ENCODE assay signal across 19 cellular contexts in genomic region chr3:121064121-121064520, GRCh38.
"Had no signal": no experiment of that assay in that cellular context is flagged by ENCODE, and none has a peak within 500 bp of the region (broad histone marks: within the 10 kb centered on the region; RNA-seq: fewer than 3 reads in every experiment).

No MANE protein-coding gene starts in this region.

- H3K4me3 ChIP-seq: coronary artery, gastrocnemius medialis, lung, pancreas, sigmoid colon, thoracic aorta, upper lobe of right lung had no signal

- H3K4me1 Mint-ChIP-seq: activated CD4-positive, alpha-beta T cell treated with anti-CD3 and anti-CD28 coated beads, Interleukin-2, amount 10 ng/mL, durations not matched to agents 24 days and 14 days; brain; mesothelial cell of epicardium; stimulated activated memory B cell treated with anti-CD40 and anti-IgM and Interleukin-4, amounts not matched to agents 10 μg/mL and 1 μg/mL and 100 μg/mL, for 72 hours had no signal

- FAIRE-seq: kidney, pancreas had no signal

- H3K36me3 ChIP-seq: gastrocnemius medialis, neutrophil, pancreas, sigmoid colon, thoracic aorta, upper lobe of right lung had no signal

- H3K27ac Mint-ChIP-seq: activated CD4-positive, alpha-beta T cell treated with anti-CD3 and anti-CD28 coated beads, Interleukin-2, amount 10 ng/mL, durations not matched to agents 24 days and 14 days; activated CD8-positive, alpha-beta T cell treated with anti-CD3 and anti-CD28 coated beads for 36 hours; activated naive CD4-positive, alpha-beta T cell treated with anti-CD3 and anti-CD28 coated beads for 36 hours; activated T-cell treated with anti-CD3 and anti-CD28 coated beads, Interleukin-2, amount 50 U/mL, for 24 hours; brain; mesothelial cell of epicardium; natural killer cell treated with Interleukin-12 subunit alpha and Interleukin-12 subunit beta and Interleukin-15 and Interleukin-18, amount 100 ng/mL, for 72 hours; stimulated activated memory B cell treated with anti-CD40 and anti-IgM and Interleukin-4, amounts not matched to agents 10 μg/mL and 1 μg/mL and 100 μg/mL, for 72 hours had no signal

- H3K9me3 Mint-ChIP-seq: activated CD4-positive, alpha-beta T cell treated with anti-CD3 and anti-CD28 coated beads, Interleukin-2, amount 10 ng/mL, durations not matched to agents 24 days and 14 days; activated T-cell treated with anti-CD3 and anti-CD28 coated beads, Interleukin-2, amount 50 U/mL, for 24 hours; mesothelial cell of epicardium; stimulated activated memory B cell treated with anti-CD40 and anti-IgM and Interleukin-4, amounts not matched to agents 10 μg/mL and 1 μg/mL and 100 μg/mL, for 72 hours had no signal

- H3K4me3 Mint-ChIP-seq: activated CD4-positive, alpha-beta T cell treated with anti-CD3 and anti-CD28 coated beads, Interleukin-2, amount 10 ng/mL, durations not matched to agents 24 days and 14 days; activated CD8-positive, alpha-beta T cell treated with anti-CD3 and anti-CD28 coated beads for 36 hours; activated naive CD4-positive, alpha-beta T cell treated with anti-CD3 and anti-CD28 coated beads for 36 hours; activated T-cell treated with anti-CD3 and anti-CD28 coated beads, Interleukin-2, amount 50 U/mL, for 24 hours; brain; mesothelial cell of epicardium; natural killer cell treated with Interleukin-12 subunit alpha and Interleukin-12 subunit beta and Interleukin-15 and Interleukin-18, amount 100 ng/mL, for 72 hours; stimulated activated memory B cell treated with anti-CD40 and anti-IgM and Interleukin-4, amounts not matched to agents 10 μg/mL and 1 μg/mL and 100 μg/mL, for 72 hours had no signal

- H3K27me3 ChIP-seq: gastrocnemius medialis, neutrophil, pancreas, sigmoid colon, upper lobe of right lung had no signal

- H3K27ac ChIP-seq: coronary artery, gastrocnemius medialis, neutrophil, pancreas, sigmoid colon, thoracic aorta, upper lobe of right lung had no signal

- DNase-seq: activated CD4-positive, alpha-beta T cell treated with anti-CD3 and anti-CD28 coated beads, Interleukin-2, amount 10 ng/mL, durations not matched to agents 24 days and 14 days; activated CD8-positive, alpha-beta T cell treated with anti-CD3 and anti-CD28 coated beads for 36 hours; activated naive CD4-positive, alpha-beta T cell treated with anti-CD3 and anti-CD28 coated beads for 36 hours; activated T-cell treated with anti-CD3 and anti-CD28 coated beads, Interleukin-2, amount 50 U/mL, for 24 hours; gastrocnemius medialis; kidney; pancreas; sigmoid colon; stimulated activated CD4-positive, alpha-beta T cell treated with anti-CD3 and anti-CD28 coated beads, Interleukin-4, amount 100 ng/mL, for 4 hours; upper lobe of right lung had no signal

- H3K9me3 ChIP-seq: gastrocnemius medialis, neutrophil, pancreas, sigmoid colon, thoracic aorta, upper lobe of right lung had no signal

- H3K36me3 Mint-ChIP-seq: mesothelial cell of epicardium; natural killer cell treated with Interleukin-12 subunit alpha and Interleukin-12 subunit beta and Interleukin-15 and Interleukin-18, amount 100 ng/mL, for 72 hours; stimulated activated memory B cell treated with anti-CD40 and anti-IgM and Interleukin-4, amounts not matched to agents 10 μg/mL and 1 μg/mL and 100 μg/mL, for 72 hours had no signal

- H3K4me1 ChIP-seq: gastrocnemius medialis, pancreas, sigmoid colon, upper lobe of right lung had no signal

- ATAC-seq: activated CD8-positive, alpha-beta T cell treated with anti-CD3 and anti-CD28 coated beads for 36 hours; gastrocnemius medialis; left lobe of liver; natural killer cell treated with Interleukin-12 subunit alpha and Interleukin-12 subunit beta and Interleukin-15 and Interleukin-18, amount 100 ng/mL, for 72 hours; pancreas; stimulated activated memory B cell treated with anti-CD40 and anti-IgM and Interleukin-4, amounts not matched to agents 10 μg/mL and 1 μg/mL and 100 μg/mL, for 72 hours; upper lobe of right lung had no signal

- H3K27me3 Mint-ChIP-seq: activated CD4-positive, alpha-beta T cell treated with anti-CD3 and anti-CD28 coated beads, Interleukin-2, amount 10 ng/mL, durations not matched to agents 24 days and 14 days; activated CD8-positive, alpha-beta T cell treated with anti-CD3 and anti-CD28 coated beads for 36 hours; activated T-cell treated with anti-CD3 and anti-CD28 coated beads, Interleukin-2, amount 50 U/mL, for 24 hours; brain; natural killer cell treated with Interleukin-12 subunit alpha and Interleukin-12 subunit beta and Interleukin-15 and Interleukin-18, amount 100 ng/mL, for 72 hours; stimulated activated memory B cell treated with anti-CD40 and anti-IgM and Interleukin-4, amounts not matched to agents 10 μg/mL and 1 μg/mL and 100 μg/mL, for 72 hours had no signal
